In genomic region chr7:99918959-99919813, GRCh38 we compare ENCODE assay signal across 8 cellular contexts. TPM values are rescaled to one million over a fixed set of nuclear protein-coding genes. Genes with fewer than 3 reads are reported as not detected.
A peak's percentile ranks its signal among the peaks of the same experiment; 100 is the strongest.
DNase-seq lines count a peak whose midpoint lies in the region; ATAC-seq and TF ChIP-seq lines count a peak whose summit lies in the region.

TRIM4 (minus strand) TSS chr7:99919530; CDS start chr7:99919401, 129 bp downstream.

- H3K9me3 Mint-ChIP-seq in CD4-positive, CD25-positive, alpha-beta regulatory T cell = no peaks in the 10 kb centered on the region
- no peaks in the 10 kb centered on the region for H3K9me3 Mint-ChIP-seq in activated CD8-positive, alpha-beta T cell treated with anti-CD3 and anti-CD28 coated beads for 36 hours
- no peaks in the 10 kb centered on the region for H3K9me3 Mint-ChIP-seq in memory B cell

- WGBS in ectodermal cell, 2 experiments = 5% methylated on average over 81 of the region's 81 CpGs

- peaks cover 15% of the 10 kb centered on the region for H3K36me3 Mint-ChIP-seq in CD4-positive, CD25-positive, alpha-beta regulatory T cell
- H3K36me3 Mint-ChIP-seq in activated CD8-positive, alpha-beta T cell treated with anti-CD3 and anti-CD28 coated beads for 36 hours (ENCODE audit: low read depth) = peaks cover 38% of the 10 kb centered on the region
- H3K36me3 Mint-ChIP-seq in memory B cell = peaks cover 26% of the 10 kb centered on the region

- POLR2A ChIA-PET in activated CD8-positive, alpha-beta T cell treated with anti-CD3 and anti-CD28 coated beads for 36 hours (lab: Charles Lee) = interaction anchor here (0.5 to 2.7 kb wide), 20 partner anchors 10 to 430 kb away, joined by 3 to 16 read pairs (median 3); partner anchors contain the start of genes GJC3, ZKSCAN1, ZKSCAN5 and ZNF655

- peak within 1 kb of the TSS; percentile 94 for H3K4me3 ChIP-seq in CD4-positive, CD25-positive, alpha-beta regulatory T cell (ENCODE audit: low read depth, low read length)
- H3K4me3 ChIP-seq in ectodermal cell (ENCODE audit: insufficient read depth, low read depth, low read length) = peak within 1 kb of the TSS; percentile 76

- no peaks in the 10 kb centered on the region for H3K9me3 ChIP-seq in CD4-positive, CD25-positive, alpha-beta regulatory T cell (ENCODE audit: control insufficient read depth in 2 of 2, low read length in 2 of 2)
- H3K9me3 ChIP-seq in ectodermal cell (ENCODE audit: control insufficient read depth, low read length) = no peaks in the 10 kb centered on the region

- intact Hi-C loops in activated CD8-positive, alpha-beta T cell treated with anti-CD3 and anti-CD28 coated beads for 36 hours (cut with micrococcal nuclease) = loop anchor here (10.0 kb wide), 2 partner anchors 166 to 206 kb away; partner anchors contain the start of genes COPS6, MBLAC1 and ZNF3

- peak within 1 kb of the TSS; percentile 97 to 99 (median 99) for H3K27ac Mint-ChIP-seq in CD4-positive, CD25-positive, alpha-beta regulatory T cell
- H3K27ac Mint-ChIP-seq in activated CD8-positive, alpha-beta T cell treated with anti-CD3 and anti-CD28 coated beads for 36 hours = peak within 1 kb of the TSS; percentile 99
- H3K27ac Mint-ChIP-seq in memory B cell = peak within 1 kb of the TSS; percentile 93

- peaks cover 50% of the 10 kb centered on the region for H3K4me1 ChIP-seq in CD4-positive, CD25-positive, alpha-beta regulatory T cell (ENCODE audit: control insufficient read depth, insufficient read depth, low read length, poor library complexity, severe bottlenecking)
- peaks cover 6% of the 10 kb centered on the region for H3K4me1 ChIP-seq in ectodermal cell (ENCODE audit: control insufficient read depth, insufficient read depth, low read length)

- peaks cover 10 to 61% (median 40%) of the 10 kb centered on the region in 4 donors for H3K4me1 Mint-ChIP-seq in CD4-positive, CD25-positive, alpha-beta regulatory T cell
- peaks cover 44% of the 10 kb centered on the region for H3K4me1 Mint-ChIP-seq in activated CD8-positive, alpha-beta T cell treated with anti-CD3 and anti-CD28 coated beads for 36 hours (ENCODE audit: low read depth)
- H3K4me1 Mint-ChIP-seq in memory B cell = peaks cover 30% of the 10 kb centered on the region

- peak within 1 kb of the TSS; percentile 87 for H3K27ac ChIP-seq in CD4-positive, CD25-positive, alpha-beta regulatory T cell (ENCODE audit: insufficient read depth, low read length, poor library complexity, severe bottlenecking)
- no peak within 1 kb of the TSS for H3K27ac ChIP-seq in ectodermal cell (ENCODE audit: insufficient read depth, low read depth, low read length, poor library complexity, severe bottlenecking)

- no peaks in the 10 kb centered on the region for H3K27me3 Mint-ChIP-seq in CD4-positive, CD25-positive, alpha-beta regulatory T cell
- H3K27me3 Mint-ChIP-seq in activated CD8-positive, alpha-beta T cell treated with anti-CD3 and anti-CD28 coated beads for 36 hours = no peaks in the 10 kb centered on the region
- no peaks in the 10 kb centered on the region for H3K27me3 Mint-ChIP-seq in memory B cell

- H3K27me3 ChIP-seq in CD4-positive, CD25-positive, alpha-beta regulatory T cell (ENCODE audit: control insufficient read depth, insufficient read depth, low read length) = no peaks in the 10 kb centered on the region
- no peaks in the 10 kb centered on the region for H3K27me3 ChIP-seq in ectodermal cell (ENCODE audit: control insufficient read depth, insufficient read depth, low read length, poor library complexity, severe bottlenecking)

- ATAC-seq in CD4-positive, CD25-positive, alpha-beta regulatory T cell (ENCODE audit: low read depth in 2 of 2) = peak; percentile 97 to 98
- ATAC-seq in GM19395 (IDR thresholded peaks at IDR 0.05; ENCODE audit: unreplicated experiment) = peak; percentile 98
- ATAC-seq in HG03565 (IDR thresholded peaks at IDR 0.05; ENCODE audit: unreplicated experiment) = peak; percentile 85
- ATAC-seq in activated CD8-positive, alpha-beta T cell treated with anti-CD3 and anti-CD28 coated beads for 36 hours = peak; percentile 99
- peak; percentile 97 for ATAC-seq in memory B cell (ENCODE audit: low read depth)

- CTCF ChIA-PET in activated CD8-positive, alpha-beta T cell treated with anti-CD3 and anti-CD28 coated beads for 36 hours (lab: Charles Lee) = interaction anchor here (0.6 to 11.0 kb wide), 23 partner anchors 9 to 934 kb away, joined by 3 to 189 read pairs (median 4); partner anchors contain the start of genes GJC3, ZNF655 and ZSCAN25

- DNase-seq in CD4-positive, CD25-positive, alpha-beta regulatory T cell = peak; percentile 83 to 97 (median 88)
- DNase-seq in NCI-H82 (lab: John Stamatoyannopoulos, UW) = peak; percentile 83
- peak; percentile 95 for DNase-seq in activated CD8-positive, alpha-beta T cell treated with anti-CD3 and anti-CD28 coated beads for 36 hours
- DNase-seq in memory B cell (ENCODE audit: low spot score in 2 of 2) = peak; percentile 78 to 81
- DNase-seq in stimulated activated CD8-positive, alpha-beta memory T cell treated with anti-CD3 and anti-CD28 coated beads, Interleukin-15, amount 100 ng/mL, for 1 hour (ENCODE audit: low read depth) = peak; percentile 71

- H3K36me3 ChIP-seq in CD4-positive, CD25-positive, alpha-beta regulatory T cell (ENCODE audit: control insufficient read depth, insufficient read depth, low read length) = peaks cover 15% of the 10 kb centered on the region
- no peaks in the 10 kb centered on the region for H3K36me3 ChIP-seq in ectodermal cell (ENCODE audit: control insufficient read depth, insufficient read depth, low read length)

- no peak for TF ChIP-seq CTCF in activated CD8-positive, alpha-beta T cell treated with anti-CD3 and anti-CD28 coated beads for 36 hours (IDR thresholded peaks at IDR 0.05)

- peak within 1 kb of the TSS; percentile 94 to 97 (median 96) for H3K4me3 Mint-ChIP-seq in CD4-positive, CD25-positive, alpha-beta regulatory T cell
- H3K4me3 Mint-ChIP-seq in activated CD8-positive, alpha-beta T cell treated with anti-CD3 and anti-CD28 coated beads for 36 hours = peak within 1 kb of the TSS; percentile 97
- peak within 1 kb of the TSS; percentile 94 for H3K4me3 Mint-ChIP-seq in memory B cell

RNA-seq across cellular contexts. Expression of gene TRIM4, which starts in this region (rescaled TPM):
- total RNA-seq in CD4-positive, CD25-positive, alpha-beta regulatory T cell = 28.6 TPM
- 10 to 100 TPM; 21.3 to 32.6 (median 27.8) TPM for polyA plus RNA-seq in CD4-positive, CD25-positive, alpha-beta regulatory T cell
- 10 to 100 TPM; 22.2 to 22.3 TPM for total RNA-seq in activated CD8-positive, alpha-beta T cell treated with anti-CD3 and anti-CD28 coated beads for 36 hours
- polyA plus RNA-seq in ectodermal cell (2013, experiment 1 of 4) = 18.8 TPM
- 18.2 TPM for polyA plus RNA-seq in ectodermal cell (2013, experiment 2 of 4)
- polyA plus RNA-seq in ectodermal cell (2013, experiment 3 of 4) = 19.8 TPM
- 19.0 TPM for polyA plus RNA-seq in ectodermal cell (2013, experiment 4 of 4)
